In genomic region chr3:48468329-48468731, GRCh38 we compare ENCODE assay signal across 1 cellular context.
TF ChIP-seq lines count a peak whose summit lies in the region.

No MANE protein-coding gene starts in this region.

TF ChIP-seq in endothelial cell of umbilical vein, 7 proteins besides CTCF, POLR2A, EP300 and RAD21:
- TF ChIP-seq EZH2 (IDR thresholded peaks at IDR 0.05; ENCODE audit: borderline replicate concordance, low read depth, low read length, severe bottlenecking) (no peak), FOS (IDR thresholded peaks at IDR 0.05; ENCODE audit: borderline replicate concordance, insufficient read depth, low read length) (no peak), POLR2AphosphoS5 (IDR thresholded peaks at IDR 0.05; ENCODE audit: insufficient read depth, low read depth, low read length) (peak; percentile 19), MAX (IDR thresholded peaks at IDR 0.05; ENCODE audit: insufficient read depth, insufficient read length) (no peak)
